Comparison of ENCODE assay signal across 8 cellular contexts in the genomic region with DNA sequence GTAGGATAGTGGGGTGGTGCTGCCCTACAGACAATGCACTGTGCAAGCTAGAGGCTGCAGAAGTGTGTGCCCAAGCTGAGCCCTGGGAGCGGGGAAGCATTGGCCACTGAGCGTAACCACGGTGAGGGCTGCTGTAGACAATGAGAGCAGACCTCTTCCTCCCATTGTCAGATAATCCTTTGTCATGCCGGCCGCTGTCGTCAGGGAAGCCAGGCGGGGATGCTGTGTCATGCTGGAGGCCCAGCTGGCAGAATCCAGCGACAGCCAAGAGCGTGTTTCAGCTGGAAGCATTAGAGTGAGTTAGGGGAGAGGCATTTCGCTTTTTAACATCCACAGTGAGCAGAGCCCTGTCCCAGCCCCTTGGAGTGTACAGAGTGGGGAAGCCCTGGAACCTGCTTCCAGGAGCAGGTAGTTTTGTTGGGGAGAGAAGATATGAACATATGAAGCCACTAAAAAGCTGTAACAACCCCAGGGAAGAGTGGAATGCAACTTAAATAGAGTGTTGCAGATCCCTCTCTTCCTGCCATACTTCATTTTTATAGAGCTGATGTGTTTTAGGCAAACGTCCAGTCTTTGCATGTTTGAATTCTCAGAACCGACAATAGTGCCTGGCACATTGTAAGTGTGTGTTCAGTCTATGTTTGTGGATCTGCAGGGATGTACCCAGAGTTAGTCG. TPM values are rescaled to one million over a fixed set of nuclear protein-coding genes. Genes with fewer than 3 reads are reported as not detected.
A peak's percentile ranks its signal among the peaks of the same experiment; 100 is the strongest.
DNase-seq lines count a peak whose midpoint lies in the region; ATAC-seq lines count a peak whose summit lies in the region.

No MANE protein-coding gene starts in this region.

- peak; percentile 32 for ATAC-seq in esophagus mucosa
- ATAC-seq in GM18873 (IDR thresholded peaks at IDR 0.05; ENCODE audit: low FRiP score, unreplicated experiment) = no peak
- ATAC-seq in GM18861 (IDR thresholded peaks at IDR 0.05; ENCODE audit: unreplicated experiment) = no peak
- ATAC-seq in HG02884 (IDR thresholded peaks at IDR 0.05; ENCODE audit: unreplicated experiment) = no peak

- peak; percentile 55 for DNase-seq in DMS53 treated with DMSO at 0.1 percent for 48 hours (lab: John Stamatoyannopoulos, UW; ENCODE audit: unreplicated experiment)
- peak; percentile 90 for DNase-seq in NCI-H82 (lab: John Stamatoyannopoulos, UW)
- peak; percentile 90 for DNase-seq in midbrain (lab: John Stamatoyannopoulos, UW)
- DNase-seq in LoVo (ENCODE audit: low spot score) = no peak

RNA-seq across cellular contexts. Expression of gene CTIF, which starts 7.0 kb away (rescaled TPM):
- 14.0 TPM for total RNA-seq in esophagus mucosa
